In the genomic region with DNA sequence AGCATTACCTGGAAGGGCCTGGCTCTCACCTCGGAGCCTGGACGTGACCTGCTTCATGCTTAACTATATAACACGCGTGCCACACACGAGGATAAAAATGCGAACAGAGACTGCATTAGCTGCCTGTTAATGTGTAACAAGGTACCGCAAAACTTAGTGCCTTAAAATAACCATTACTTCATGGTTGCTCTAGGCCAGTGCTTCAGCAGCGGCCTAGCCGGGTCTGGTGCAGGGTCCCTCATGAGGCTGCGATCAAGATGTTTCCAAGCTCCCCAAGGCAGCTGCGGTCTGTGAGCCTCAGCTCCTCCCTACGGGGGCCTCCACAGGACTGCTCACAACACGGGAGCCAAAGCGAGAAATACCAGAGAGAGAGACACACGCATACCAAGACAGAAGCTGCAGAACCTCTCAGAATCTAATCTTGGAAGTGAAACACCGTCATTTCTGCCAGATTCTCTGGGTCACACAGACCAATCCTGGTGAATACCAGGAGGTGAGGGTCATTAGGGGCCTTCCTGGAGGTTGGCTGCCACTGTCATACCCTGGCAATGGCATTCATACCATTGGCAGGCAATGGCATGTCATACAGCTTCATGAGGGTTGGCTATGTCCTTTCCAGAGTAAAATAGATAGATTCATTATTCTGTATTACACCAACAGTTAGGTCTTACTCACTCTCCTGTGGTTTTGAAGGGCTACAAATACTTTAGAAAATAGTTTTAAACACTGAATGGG, we compare ENCODE assay signal across 9 cellular contexts.
DNase-seq lines count a peak whose midpoint lies in the region; ATAC-seq, FAIRE-seq and TF ChIP-seq lines count a peak whose summit lies in the region.
"Had no signal": no experiment of that assay in that cellular context is flagged by ENCODE, and none has a peak within 500 bp of the region (broad histone marks: within the 10 kb centered on the region; RNA-seq: fewer than 3 reads in every experiment).

No MANE protein-coding gene starts in this region.

- H3K9ac ChIP-seq in BLaER1 treated with 17β-estradiol and CSF1 and Interleukin-3, amounts not matched to agents 10 nM and 100 nM, result peak overlapping the region in 2 of 11 experiments; percentile 6 to 36; a peak in 2 of 22 replicates
- peak overlapping the region; percentile 24; the same call in 1 of the 2 replicates for H3K9ac ChIP-seq in HepG2 (ENCODE audit: insufficient read depth, low read depth, low read length)

- H3K9me3 Mint-ChIP-seq in activated naive CD8-positive, alpha-beta T cell treated with anti-CD3 and anti-CD28 coated beads, Interleukin-2, amount 50 U/mL, for 24 hours, result peaks cover 19% of the 10 kb centered on the region

- TF ChIP-seq EP300 in HepG2 (IDR thresholded peaks at IDR 0.05; ENCODE audit: low read depth in 2 of 2, low read length in 2 of 2), result no peak
- no peak for TF ChIP-seq EP300 in HepG2 (CRISPR knock-in tag; IDR thresholded peaks at IDR 0.05; ENCODE audit: borderline replicate concordance)

- POLR2A ChIA-PET in HepG2 (lab: Yijun Ruan, JAX), result no interaction called here

- DNase-seq in activated naive CD8-positive, alpha-beta T cell treated with anti-CD3 and anti-CD28 coated beads, Interleukin-2, amount 50 U/mL, for 24 hours, result no peak
- no peak for DNase-seq in HepG2 (ENCODE audit: low spot score)
- no peak for DNase-seq in NCI-H146 treated with DMSO at 0.1 percent for 48 hours (lab: John Stamatoyannopoulos, UW; ENCODE audit: unreplicated experiment)
- DNase-seq in stimulated activated CD4-positive, alpha-beta T cell treated with anti-CD3 and anti-CD28 coated beads, Interleukin-4, amount 100 ng/mL, for 1 hour, result no peak
- DNase-seq in posterior cingulate gyrus, result no peak
- no peak for DNase-seq in activated CD4-positive, alpha-beta T cell treated with anti-CD3 and anti-CD28 coated beads for 4 hours

- peaks cover 33 to 56% (median 38%) of the 10 kb centered on the region in 11 experiments for H3K9me3 ChIP-seq in BLaER1 treated with 17β-estradiol and CSF1 and Interleukin-3, amounts not matched to agents 10 nM and 100 nM (replicated peaks in 1 of 11)
- H3K9me3 ChIP-seq in HepG2 (ENCODE audit: low read length), result 0 out of 2 replicates have a peak, but pooled peaks cover 8% of the 10 kb centered on the region

- H3K27me3 Mint-ChIP-seq in activated naive CD8-positive, alpha-beta T cell treated with anti-CD3 and anti-CD28 coated beads, Interleukin-2, amount 50 U/mL, for 24 hours, result no peaks in the 10 kb centered on the region

- H3K4me1 Mint-ChIP-seq in activated naive CD8-positive, alpha-beta T cell treated with anti-CD3 and anti-CD28 coated beads, Interleukin-2, amount 50 U/mL, for 24 hours, result peaks cover 72% of the 10 kb centered on the region

- peak overlapping the region in 1 of 10 experiments; percentile 1; a peak in 1 of 20 replicates for H3K4me3 ChIP-seq in BLaER1 treated with 17β-estradiol and CSF1 and Interleukin-3, amounts not matched to agents 10 nM and 100 nM
- no peak overlapping the region for H3K4me3 ChIP-seq in HepG2 (replicated peaks in 1 of 3; ENCODE audit: insufficient read depth in 1 of 3, low read depth in 2 of 3, low read length in 3 of 3)

- ATAC-seq in GM21786 (IDR thresholded peaks at IDR 0.05; ENCODE audit: unreplicated experiment), result peak; percentile 52
- ATAC-seq in activated naive CD8-positive, alpha-beta T cell treated with anti-CD3 and anti-CD28 coated beads, Interleukin-2, amount 50 U/mL, for 24 hours, result no peak
- ATAC-seq in HepG2, result no peak

- H3K79me2 ChIP-seq in HepG2 (ENCODE audit: insufficient read depth, low read length), result peaks cover 21% of the 10 kb centered on the region

- peaks cover 32 to 59% (median 46%) of the 10 kb centered on the region in 10 experiments for H3K4me1 ChIP-seq in BLaER1 treated with 17β-estradiol and CSF1 and Interleukin-3, amounts not matched to agents 10 nM and 100 nM
- H3K4me1 ChIP-seq in HepG2 (ENCODE audit: insufficient read depth, low read length), result peaks cover 59% of the 10 kb centered on the region

- intact Hi-C loops in HepG2 (cut with micrococcal nuclease; ENCODE audit: unreplicated experiment) (no loop called here), posterior cingulate gyrus (cut with DNase I) (no loop called here)

- no peak for TF ChIP-seq CTCF in HepG2 (CRISPR knock-in tag; IDR thresholded peaks at IDR 0.05)

- no peak for TF ChIP-seq RAD21 in HepG2 (CRISPR knock-in tag; IDR thresholded peaks at IDR 0.05)

- WGBS in HepG2 (ENCODE audit: low lambda C conversion rate), result 91% methylated on average over 8 of the region's 16 CpGs

- peak overlapping the region; percentile 14 for H3K4me3 Mint-ChIP-seq in activated naive CD8-positive, alpha-beta T cell treated with anti-CD3 and anti-CD28 coated beads, Interleukin-2, amount 50 U/mL, for 24 hours

- CTCF ChIA-PET in HepG2 (lab: Yijun Ruan, JAX; ENCODE audit: low intra/inter-chr PET ratio, low total read pairs), result no interaction called here

- FAIRE-seq in HepG2 (lab: Jason Lieb, UNC), result no peak
- FAIRE-seq: colon had no signal

- H3K27ac ChIP-seq in BLaER1 treated with 17β-estradiol and CSF1 and Interleukin-3, amounts not matched to agents 10 nM and 100 nM, result peak overlapping the region in 8 of 11 experiments; percentile 1 to 79 (median 68); a peak in 10 of 22 replicates
- peak overlapping the region; percentile 84 for H3K27ac ChIP-seq in HepG2 (ENCODE audit: extremely low read length, insufficient read depth, low read length)

- peaks cover 33% of the 10 kb centered on the region for H3K36me3 Mint-ChIP-seq in activated naive CD8-positive, alpha-beta T cell treated with anti-CD3 and anti-CD28 coated beads, Interleukin-2, amount 50 U/mL, for 24 hours (ENCODE audit: low read depth)

- H3K27ac Mint-ChIP-seq in activated naive CD8-positive, alpha-beta T cell treated with anti-CD3 and anti-CD28 coated beads, Interleukin-2, amount 50 U/mL, for 24 hours, result peak overlapping the region; percentile 97

- BruUV-seq in HepG2 (replicated peaks; lab: Mats Ljungman, UMichigan), result no TSS peak

- in situ Hi-C loops in HepG2 (cut with HindIII; ENCODE audit: extremely low pct_ligation_motif_present, low pct_unique_long_range_greater_than_20kb), result no loop called here

- H3K4me2 ChIP-seq in BLaER1 treated with 17β-estradiol and CSF1 and Interleukin-3, amounts not matched to agents 10 nM and 100 nM, result peak overlapping the region in 10 of 11 experiments; percentile 67 to 90 (median 80); a peak in 18 of 22 replicates
- H3K4me2 ChIP-seq in HepG2 (ENCODE audit: low read depth, low read length), result no peak overlapping the region

- H2AFZ ChIP-seq in HepG2 (ENCODE audit: low read length), result no peak overlapping the region

- H4K20me1 ChIP-seq in BLaER1 treated with 17β-estradiol and CSF1 and Interleukin-3, amounts not matched to agents 10 nM and 100 nM, result peaks cover 0 to 50% (median 22%) of the 10 kb centered on the region in 11 experiments; a peak in 16 of 22 replicates
- H4K20me1 ChIP-seq in HepG2 (ENCODE audit: insufficient read depth, low read length), result no peaks in the 10 kb centered on the region

- peaks cover 33 to 89% (median 70%) of the 10 kb centered on the region in 11 experiments for H3K36me3 ChIP-seq in BLaER1 treated with 17β-estradiol and CSF1 and Interleukin-3, amounts not matched to agents 10 nM and 100 nM
- peaks cover 3 to 30% of the 10 kb centered on the region in 2 experiments; a peak in 3 of 5 replicates for H3K36me3 ChIP-seq in HepG2 (replicated peaks in 1 of 2; ENCODE audit: control insufficient read depth in 1 of 2, insufficient read depth in 2 of 2, low read length in 2 of 2)

- TF ChIP-seq POLR2A in HepG2 (IDR thresholded peaks at IDR 0.05; ENCODE audit: insufficient read depth in 1 of 2, low read depth in 2 of 2, low read length in 2 of 2), result no peak

- H3K27me3 ChIP-seq in BLaER1 treated with 17β-estradiol and CSF1 and Interleukin-3, amounts not matched to agents 10 nM and 100 nM, result no peaks in the 10 kb centered on the region
- H3K27me3 ChIP-seq in HepG2 (ENCODE audit: control insufficient read depth in 1 of 2, insufficient read depth in 2 of 2, low read length in 2 of 2), result no peaks in the 10 kb centered on the region

TF ChIP-seq in HepG2, 621 proteins besides CTCF, POLR2A, EP300 and RAD21 (continues in another document):
- TF ChIP-seq GATAD1 (CRISPR knock-in tag; IDR thresholded peaks at IDR 0.05), result no peak
- TF ChIP-seq, protein P1, sequence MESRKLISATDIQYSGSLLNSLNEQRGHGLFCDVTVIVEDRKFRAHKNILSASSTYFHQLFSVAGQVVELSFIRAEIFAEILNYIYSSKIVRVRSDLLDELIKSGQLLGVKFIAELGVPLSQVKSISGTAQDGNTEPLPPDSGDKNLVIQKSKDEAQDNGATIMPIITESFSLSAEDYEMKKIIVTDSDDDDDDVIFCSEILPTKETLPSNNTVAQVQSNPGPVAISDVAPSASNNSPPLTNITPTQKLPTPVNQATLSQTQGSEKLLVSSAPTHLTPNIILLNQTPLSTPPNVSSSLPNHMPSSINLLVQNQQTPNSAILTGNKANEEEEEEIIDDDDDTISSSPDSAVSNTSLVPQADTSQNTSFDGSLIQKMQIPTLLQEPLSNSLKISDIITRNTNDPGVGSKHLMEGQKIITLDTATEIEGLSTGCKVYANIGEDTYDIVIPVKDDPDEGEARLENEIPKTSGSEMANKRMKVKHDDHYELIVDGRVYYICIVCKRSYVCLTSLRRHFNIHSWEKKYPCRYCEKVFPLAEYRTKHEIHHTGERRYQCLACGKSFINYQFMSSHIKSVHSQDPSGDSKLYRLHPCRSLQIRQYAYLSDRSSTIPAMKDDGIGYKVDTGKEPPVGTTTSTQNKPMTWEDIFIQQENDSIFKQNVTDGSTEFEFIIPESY (CRISPR knock-in tag; IDR thresholded peaks at IDR 0.05), result peak; percentile 82
